8 cellular contexts compared by ENCODE assay signal in genomic region chr13:40770934-40771618, GRCh38. TPM values are rescaled to one million over a fixed set of nuclear protein-coding genes. Genes with fewer than 3 reads are reported as not detected.
A peak's percentile ranks its signal among the peaks of the same experiment; 100 is the strongest.
DNase-seq lines count a peak whose midpoint lies in the region; ATAC-seq and TF ChIP-seq lines count a peak whose summit lies in the region.

TSS of gene MRPS31 (minus strand) at chr13:40771190. CDS start at chr13:40771136, 54 bp downstream.

- peak within 1 kb of the TSS; percentile 65 for H4K12ac ChIP-seq in trophoblast cell (ENCODE audit: low read depth, low read length)

- peaks cover 45% of the 10 kb centered on the region for H3K4me1 Mint-ChIP-seq in activated naive CD8-positive, alpha-beta T cell treated with anti-CD3 and anti-CD28 coated beads, Interleukin-2, amount 50 U/mL, for 24 hours

- peaks cover 10% of the 10 kb centered on the region for H3K4me1 ChIP-seq in cardiac muscle cell (ENCODE audit: low read depth)
- H3K4me1 ChIP-seq in trophoblast cell (ENCODE audit: control insufficient read depth in 1 of 2, insufficient read depth in 2 of 2, low read length in 2 of 2) = peaks cover 0 to 3% of the 10 kb centered on the region in 2 experiments
- peaks cover 7 to 23% (median 10%) of the 10 kb centered on the region in 4 donors for H3K4me1 ChIP-seq in transverse colon

- ATAC-seq in HG02763 (IDR thresholded peaks at IDR 0.05; ENCODE audit: unreplicated experiment) = peak; percentile 98
- ATAC-seq in activated naive CD8-positive, alpha-beta T cell treated with anti-CD3 and anti-CD28 coated beads, Interleukin-2, amount 50 U/mL, for 24 hours = peak; percentile 100

- H3K79me2 ChIP-seq in trophoblast cell (ENCODE audit: control insufficient read depth, insufficient read depth, low read length, poor library complexity) = peaks cover 2% of the 10 kb centered on the region

- no peak within 1 kb of the TSS for H3K4ac ChIP-seq in trophoblast cell (ENCODE audit: low read depth, low read length)

- H2BK12ac ChIP-seq in trophoblast cell (ENCODE audit: low read length) = no peak within 1 kb of the TSS

- H3K36me3 Mint-ChIP-seq in activated naive CD8-positive, alpha-beta T cell treated with anti-CD3 and anti-CD28 coated beads, Interleukin-2, amount 50 U/mL, for 24 hours (ENCODE audit: low read depth) = peaks cover 7% of the 10 kb centered on the region

- H2BK5ac ChIP-seq in trophoblast cell (ENCODE audit: low read depth, low read length, poor library complexity) = no peak within 1 kb of the TSS

- no peak within 1 kb of the TSS for H3K23ac ChIP-seq in trophoblast cell (ENCODE audit: low read length)

- peak within 1 kb of the TSS; percentile 52 for H4K91ac ChIP-seq in trophoblast cell (ENCODE audit: low read depth, low read length)

- no peak within 1 kb of the TSS for H2AK5ac ChIP-seq in trophoblast cell (ENCODE audit: low read length)

- H3K9me3 ChIP-seq in cardiac muscle cell (ENCODE audit: low read depth) (no peaks in the 10 kb centered on the region), trophoblast cell (ENCODE audit: insufficient read depth, low read depth, low read length) (no peaks in the 10 kb centered on the region), transverse colon (no peaks in the 10 kb centered on the region)

- peak within 1 kb of the TSS; percentile 96 for H3K27ac Mint-ChIP-seq in activated naive CD8-positive, alpha-beta T cell treated with anti-CD3 and anti-CD28 coated beads, Interleukin-2, amount 50 U/mL, for 24 hours

- H3K27me3 ChIP-seq in cardiac muscle cell (no peaks in the 10 kb centered on the region), trophoblast cell (ENCODE audit: insufficient read depth, low read length) (no peaks in the 10 kb centered on the region), transverse colon (no peaks in the 10 kb centered on the region)

- peak within 1 kb of the TSS; percentile 89 for H4K8ac ChIP-seq in trophoblast cell (ENCODE audit: low read depth, low read length)

- H3K79me1 ChIP-seq in trophoblast cell (ENCODE audit: low read length) = peaks cover 2% of the 10 kb centered on the region

- H3K18ac ChIP-seq in trophoblast cell (ENCODE audit: low read length) = peak within 1 kb of the TSS; percentile 60

- no peaks in the 10 kb centered on the region for H3K27me3 Mint-ChIP-seq in activated naive CD8-positive, alpha-beta T cell treated with anti-CD3 and anti-CD28 coated beads, Interleukin-2, amount 50 U/mL, for 24 hours

- H3K4me3 ChIP-seq in GM12865 (ENCODE audit: low read depth, low read length) (peak within 1 kb of the TSS; percentile 82), cardiac muscle cell (peak within 1 kb of the TSS; percentile 88), trophoblast cell (ENCODE audit: low read depth, low read length) (peak within 1 kb of the TSS; percentile 89), transverse colon (peak within 1 kb of the TSS; percentile 57 to 80 (median 58))

- TF ChIP-seq CTCF in GM12865 (IDR thresholded peaks at IDR 0.05; ENCODE audit: insufficient read depth, low read depth, low read length, missing control alignments) (no peak), cardiac muscle cell (IDR thresholded peaks at IDR 0.05; ENCODE audit: low read depth, low read length) (no peak), transverse colon (IDR thresholded peaks at IDR 0.05) (peak in 1 of 5 experiments; percentile 5)

- H2AFZ ChIP-seq in trophoblast cell (ENCODE audit: insufficient read depth, low read length, poor library complexity) = peak within 1 kb of the TSS; percentile 81

- H3K4me2 ChIP-seq in trophoblast cell (ENCODE audit: low read length) = peak within 1 kb of the TSS; percentile 92

- peak within 1 kb of the TSS; percentile 90 for H3K27ac ChIP-seq in cardiac muscle cell
- peak within 1 kb of the TSS; percentile 63 for H3K27ac ChIP-seq in trophoblast cell (ENCODE audit: low read depth, low read length)
- H3K27ac ChIP-seq in transverse colon = peak within 1 kb of the TSS; percentile 84 to 91 (median 88)

- DNase-seq in GM12865 (ENCODE audit: low read depth) (peak; percentile 98), NCI-H1417 treated with DMSO at 0.1 percent for 48 hours (lab: John Stamatoyannopoulos, UW) (peak; percentile 52), SW480 (ENCODE audit: low spot score) (peak; percentile 95), cardiac muscle cell (ENCODE audit: low read depth in 1 of 2, low spot score in 1 of 2) (peak; percentile 97 to 98), trophoblast cell (peak; percentile 97 to 98), transverse colon (peak; percentile 97)
- peak; percentile 97 for DNase-seq in activated naive CD8-positive, alpha-beta T cell treated with anti-CD3 and anti-CD28 coated beads, Interleukin-2, amount 50 U/mL, for 24 hours

- no peak for TF ChIP-seq EP300 in transverse colon (IDR thresholded peaks at IDR 0.05; ENCODE audit: low read depth)

- no peaks in the 10 kb centered on the region for H3K9me3 Mint-ChIP-seq in activated naive CD8-positive, alpha-beta T cell treated with anti-CD3 and anti-CD28 coated beads, Interleukin-2, amount 50 U/mL, for 24 hours

- H3K9ac ChIP-seq in trophoblast cell (ENCODE audit: low read length) = peak within 1 kb of the TSS; percentile 98

- H3K14ac ChIP-seq in trophoblast cell (ENCODE audit: low read length) = peak within 1 kb of the TSS; percentile 55

- intact Hi-C loops in transverse colon (cut with DNase I; ENCODE audit: low total_unique reads) = loop anchor here (10.0 kb wide), 1 partner anchor 1086 kb away; no protein-coding TSS in a partner anchor

- in situ Hi-C loops in transverse colon (cut with MboI; ENCODE audit: low pct_ligation_motif_present in 1 of 4, low pct_unique_long_range_greater_than_20kb in 1 of 4, low sequenced_read_pairs in 3 of 4) = no loop called here

- peak; percentile 66 for TF ChIP-seq POLR2A in transverse colon (IDR thresholded peaks at IDR 0.05)

- no peaks in the 10 kb centered on the region for H3K36me3 ChIP-seq in cardiac muscle cell
- H3K36me3 ChIP-seq in trophoblast cell (ENCODE audit: control insufficient read depth in 1 of 2, insufficient read depth in 2 of 2, low read length in 2 of 2) = peaks cover 2 to 3% of the 10 kb centered on the region in 2 experiments
- H3K36me3 ChIP-seq in transverse colon = peaks cover 0 to 4% (median 0%) of the 10 kb centered on the region in 4 donors

- H2BK120ac ChIP-seq in trophoblast cell (ENCODE audit: insufficient read depth, low read length, poor library complexity) = no peak within 1 kb of the TSS

- peak within 1 kb of the TSS; percentile 99 for H3K4me3 Mint-ChIP-seq in activated naive CD8-positive, alpha-beta T cell treated with anti-CD3 and anti-CD28 coated beads, Interleukin-2, amount 50 U/mL, for 24 hours

- WGBS in trophoblast cell (ENCODE audit: extremely low coverage, insufficient coverage, insufficient read length) = no CpG with 5 or more reads among the region's 52 CpGs
- 0% methylated on average over 5 to 26 of the region's 52 CpGs for WGBS in transverse colon (ENCODE audit: low coverage in 1 of 2), 2 donors

RNA-seq across cellular contexts. Expression of gene MRPS31, which starts in this region (rescaled TPM):
- 39.2 and 39.6 TPM in 2 replicates for total RNA-seq in cardiac muscle cell
- polyA plus RNA-seq in cardiac muscle cell = 36.3 and 50.1 TPM in 2 replicates
- 27.5 and 29.6 TPM in 2 replicates for polyA plus RNA-seq in trophoblast cell (2013)
- 10 to 100 TPM; 16.1 to 50.2 (median 25.0) TPM for total RNA-seq in transverse colon

Comparison
In these comparisons a context has a peak if more than half of its experiments do, and no peak if none do; other contexts are left out.
1. Peak in every context shown above with its lines: DNase-seq, ATAC-seq, H3K4me3 ChIP-seq and H3K27ac ChIP-seq.